In the genomic region with DNA sequence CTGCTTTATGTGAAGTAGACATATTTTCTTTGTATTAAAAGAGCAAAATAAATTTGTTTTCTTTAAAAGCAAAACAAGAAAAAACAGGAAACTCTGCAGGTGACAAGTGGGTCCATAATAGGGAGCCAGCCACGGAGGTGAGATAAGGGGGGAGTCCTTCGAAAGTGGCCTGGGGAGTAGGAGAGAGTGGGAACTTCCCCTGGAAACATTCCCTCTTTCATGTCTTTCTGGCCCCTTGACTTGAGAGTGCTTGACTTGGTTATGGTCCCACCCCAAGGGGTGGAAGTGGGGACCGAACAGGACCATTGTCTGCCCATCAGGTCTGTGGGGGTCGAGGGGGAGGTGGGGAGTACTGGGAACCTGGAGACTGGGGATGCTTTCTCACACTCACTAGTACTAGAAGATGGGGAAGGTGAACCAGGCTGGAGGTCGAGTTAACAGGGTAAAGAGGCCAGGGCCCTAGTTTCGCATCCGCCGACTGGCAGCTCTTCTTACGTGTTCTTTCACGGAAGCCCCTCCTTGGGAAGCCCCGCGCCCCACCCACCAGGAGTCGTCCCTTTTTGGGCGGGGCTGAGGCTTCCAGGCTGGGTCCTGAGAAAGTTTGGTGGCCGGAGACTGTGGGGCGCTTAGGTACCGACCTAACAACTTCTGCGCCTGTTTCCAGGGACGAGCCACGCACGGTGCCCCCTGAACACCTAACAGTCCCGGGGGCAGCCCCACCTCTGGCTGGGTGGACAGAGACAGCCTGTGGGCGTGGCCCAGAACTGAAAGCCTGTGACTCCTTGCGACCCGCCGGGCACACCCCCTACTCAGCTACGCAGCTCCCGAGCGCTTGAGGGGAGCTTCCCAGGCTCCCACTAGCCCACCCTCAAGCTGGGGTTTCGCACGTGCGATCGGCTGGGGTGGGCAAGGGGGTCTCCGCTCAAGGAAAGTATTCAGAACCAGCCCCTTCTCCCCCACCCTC, we compare ENCODE assay signal across 7 cellular contexts. TPM values are rescaled to one million over a fixed set of nuclear protein-coding genes. Genes with fewer than 3 reads are reported as not detected.
DNase-seq lines count a peak whose midpoint lies in the region; ATAC-seq lines count a peak whose summit lies in the region.

No MANE protein-coding gene starts in this region.

- intact Hi-C loops in left ventricle myocardium superior (cut with micrococcal nuclease): loop anchor here (5.0 kb wide), 1 partner anchor 182 kb away; no protein-coding TSS in a partner anchor

- ATAC-seq in GM18867 (IDR thresholded peaks at IDR 0.05; ENCODE audit: unreplicated experiment): peak; percentile 39
- ATAC-seq in HG02642 (IDR thresholded peaks at IDR 0.05; ENCODE audit: poor library complexity, unreplicated experiment): peak; percentile 42
- no peak for ATAC-seq in left ventricle myocardium superior

- DNase-seq in OCI-M1 (lab: John Stamatoyannopoulos, UW): peak; percentile 66
- peak; percentile 80 for DNase-seq in activated effector memory CD4-positive, alpha-beta T cell treated with Interleukin-2 at 50 U/mL for 16 hours
- peak; percentile 66 for DNase-seq in left ventricle myocardium superior
- peak; percentile 72 for DNase-seq in stimulated activated CD4-positive, alpha-beta T cell treated with anti-CD3 and anti-CD28 coated beads, Interleukin-12 subunit alpha, Interleukin-12 subunit beta, amount 100 ng/mL, for 4 hours
- DNase-seq in NCI-H128 (lab: John Stamatoyannopoulos, UW; ENCODE audit: unreplicated experiment): no peak

RNA-seq across cellular contexts. Expression of a gene that starts 0.8 kb away (rescaled TPM):
- 7.2 TPM for total RNA-seq in left ventricle myocardium superior

RNA-seq across cellular contexts. Expression of a gene that starts 0.8 kb away (rescaled TPM):
- total RNA-seq in left ventricle myocardium superior: 12.0 TPM

RNA-seq across cellular contexts. Expression of a gene that starts 5.6 kb away (rescaled TPM):
- total RNA-seq in left ventricle myocardium superior: 71.0 TPM

RNA-seq across cellular contexts. Expression of a gene that starts 8.1 kb away (rescaled TPM):
- total RNA-seq in left ventricle myocardium superior: 7.8 TPM

RNA-seq across cellular contexts. Expression of a gene that starts 11.4 kb away (rescaled TPM):
- total RNA-seq in left ventricle myocardium superior: 125 TPM
